In the genomic region with DNA sequence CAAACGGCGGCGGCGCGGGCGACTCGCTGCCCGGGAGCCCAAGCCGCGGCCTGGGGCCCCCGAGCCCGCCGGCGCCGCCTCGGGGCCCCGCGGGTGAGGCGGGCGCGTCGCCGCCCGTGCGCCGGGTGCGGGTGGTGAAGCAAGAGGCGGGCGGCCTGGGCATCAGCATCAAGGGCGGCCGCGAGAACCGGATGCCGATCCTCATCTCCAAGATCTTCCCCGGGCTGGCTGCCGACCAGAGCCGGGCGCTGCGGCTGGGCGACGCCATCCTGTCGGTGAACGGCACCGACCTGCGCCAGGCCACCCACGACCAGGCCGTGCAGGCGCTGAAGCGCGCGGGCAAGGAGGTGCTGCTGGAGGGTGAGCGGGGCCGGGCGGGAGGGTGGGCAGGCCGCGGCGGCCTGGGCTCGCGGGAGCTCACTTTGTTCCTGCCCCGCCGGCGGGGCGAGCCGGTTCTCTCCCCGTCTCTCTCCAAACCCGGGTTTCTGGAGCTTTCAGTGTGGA, we compare ENCODE assay signal across 8 cellular contexts. TPM values are rescaled to one million over a fixed set of nuclear protein-coding genes. Genes with fewer than 3 reads are reported as not detected.
DNase-seq lines count a peak whose midpoint lies in the region; ATAC-seq and TF ChIP-seq lines count a peak whose summit lies in the region.

No MANE protein-coding gene starts in this region.

- no peaks in the 10 kb centered on the region for H3K36me3 ChIP-seq in BJ (ENCODE audit: control insufficient read depth, insufficient read depth, low read length)
- no peaks in the 10 kb centered on the region for H3K36me3 ChIP-seq in kidney epithelial cell (ENCODE audit: control insufficient read depth, insufficient read depth, low read length)

- H3K4me3 ChIP-seq in BJ (ENCODE audit: low read depth, low read length) (peak overlapping the region; percentile 78), cardiac fibroblast (replicated peaks in 1 of 2; ENCODE audit: low read depth in 2 of 2, low read length in 2 of 2) (peak overlapping the region; percentile 73 to 82), kidney epithelial cell (ENCODE audit: low read depth, low read length) (peak overlapping the region; percentile 86)

- TF ChIP-seq CTCF in BJ (IDR thresholded peaks at IDR 0.05; ENCODE audit: insufficient read depth, low read depth, low read length) (no peak), VCaP (conservative IDR thresholded peaks at IDR 0.05) (no peak), cardiac fibroblast (IDR thresholded peaks at IDR 0.05; ENCODE audit: low read depth, low read length) (no peak), kidney epithelial cell (IDR thresholded peaks at IDR 0.05; ENCODE audit: insufficient read depth, low read length, poor library complexity, severe bottlenecking) (no peak)

- CTCF ChIA-PET in BJ (lab: Yijun Ruan, JAX) = interaction anchor here (1.2 to 3.1 kb wide), 3 partner anchors 16 to 100 kb away, joined by 4 to 10 read pairs (median 9); no protein-coding TSS in a partner anchor

- H3K27ac ChIP-seq in VCaP = peak overlapping the region; percentile 87

- H3K27me3 ChIP-seq in BJ (ENCODE audit: control insufficient read depth, insufficient read depth, low read length) (no peaks in the 10 kb centered on the region), kidney epithelial cell (ENCODE audit: control insufficient read depth, insufficient read depth, low read length) (no peaks in the 10 kb centered on the region)

- DNase-seq in BJ (ENCODE audit: low read depth) (no peak), GM19238 (ENCODE audit: insufficient read length, low spot score) (peak; percentile 54), cardiac fibroblast (ENCODE audit: low read depth in 2 of 2) (peak in 1 of 2 donors; percentile 44), kidney epithelial cell (ENCODE audit: low read depth) (no peak), NCI-H774 (lab: John Stamatoyannopoulos, UW) (no peak)
- DNase-seq in stimulated activated CD4-positive, alpha-beta T cell treated with anti-CD3 and anti-CD28 coated beads, Interleukin-1b, Interleukin-23, amount 100 ng/mL, for 48 hours = peak; percentile 36

- peak; percentile 16 for ATAC-seq in HG03439 (IDR thresholded peaks at IDR 0.05; ENCODE audit: unreplicated experiment)

- POLR2A ChIA-PET in BJ (lab: Charles Lee) = interaction anchor here (0.5 kb wide), 1 partner anchor 32 kb away, joined by 3 read pairs; no protein-coding TSS in a partner anchor

RNA-seq across cellular contexts. Expression of a gene that starts 0.5 kb away (rescaled TPM):
- 43.1 and 50.5 TPM in 2 replicates for polyA plus RNA-seq in BJ (2011; rRNA removed)
- polyA minus RNA-seq in BJ (2011; rRNA and poly(A)+ RNA removed) = 47.4 and 51.0 TPM in 2 replicates
- 9.0 and 28.8 TPM in 2 replicates for total RNA-seq in kidney epithelial cell

RNA-seq across cellular contexts. Expression of a gene that starts 55.0 kb away (rescaled TPM):
- 59.2 and 60.7 TPM in 2 replicates for polyA plus RNA-seq in BJ (2011; rRNA removed)
- 57.5 and 73.5 TPM in 2 replicates for polyA minus RNA-seq in BJ (2011; rRNA and poly(A)+ RNA removed)
- total RNA-seq in kidney epithelial cell = 32.3 and 32.8 TPM in 2 replicates

RNA-seq across cellular contexts. Expression of a gene that starts 55.1 kb away (rescaled TPM):
- polyA plus RNA-seq in BJ (2011; rRNA removed) = 128 and 161 TPM in 2 replicates
- 97.8 and 154 TPM in 2 replicates for polyA minus RNA-seq in BJ (2011; rRNA and poly(A)+ RNA removed)
- 136 and 145 TPM in 2 replicates for total RNA-seq in kidney epithelial cell

Comparison
In these comparisons a context has a peak if more than half of its experiments do, and no peak if none do; other contexts are left out.
1. DNase-seq: peak in GM19238 (single experiment) and stimulated activated CD4-positive, alpha-beta T cell treated with anti-CD3 and anti-CD28 coated beads, Interleukin-1b, Interleukin-23, amount 100 ng/mL, for 48 hours (single experiment); none in BJ (single experiment), kidney epithelial cell (single experiment) and NCI-H774 (single experiment).
2. Peak in every context shown above with its lines, with median percentiles within 50 percentile points of each other: H3K4me3 ChIP-seq.